ENCODE assay signal across 38 cellular contexts in the genomic region with DNA sequence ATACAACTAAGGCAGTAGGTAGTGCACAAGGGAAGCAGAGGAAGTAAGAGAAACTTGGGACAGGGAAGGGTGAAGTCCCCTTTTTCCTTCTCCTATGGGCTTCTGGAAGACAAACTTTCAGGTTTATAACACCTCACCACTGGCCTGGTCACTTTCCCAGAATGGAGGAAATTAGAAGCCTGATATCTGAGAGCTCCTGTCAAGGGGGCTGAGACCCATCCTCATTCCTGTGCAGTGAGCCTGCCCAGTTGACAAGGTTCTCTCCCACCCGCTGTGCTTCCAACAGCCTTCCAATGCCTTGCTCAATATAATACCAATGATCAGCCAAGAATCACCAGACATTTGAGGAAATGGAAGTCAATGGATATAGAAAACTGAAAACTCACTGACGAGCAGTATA.
"Had no signal": no experiment of that assay in that cellular context is flagged by ENCODE, and none has a peak within 500 bp of the region (broad histone marks: within the 10 kb centered on the region; RNA-seq: fewer than 3 reads in every experiment).

No MANE protein-coding gene starts in this region.

- DNase-seq: activated B cell treated with CpG ODN at 0.5 μM for 24 hours; activated CD4-positive, alpha-beta memory T cell treated with anti-CD3 and anti-CD28 coated beads, Interleukin-2, amount 10 ng/mL, durations not matched to agents 7 days and 5 days; activated CD4-positive, alpha-beta T cell treated with anti-CD3 and anti-CD28 coated beads for 4 hours; activated CD4-positive, alpha-beta T cell treated with anti-CD3 and anti-CD28 coated beads, Interleukin-2, amount 10 ng/mL, durations not matched to agents 24 days and 14 days; activated CD4-positive, alpha-beta T cell treated with anti-CD3 and anti-CD28 coated beads, Interleukin-2, amount 50 U/mL, for 1 hour; activated CD4-positive, alpha-beta T cell treated with anti-CD3 and anti-CD28 coated beads, Interleukin-2, amount 50 U/mL, for 4 hours; activated CD4-positive, CD25-positive, alpha-beta regulatory T cell treated with anti-CD3 and anti-CD28 coated beads, Interleukin-2, amount 50 U/mL, for 72 hours; activated CD8-positive, alpha-beta memory T cell treated with anti-CD3 and anti-CD28 coated beads for 24 hours; activated CD8-positive, alpha-beta memory T cell treated with anti-CD3 and anti-CD28 coated beads, Interleukin-2, amount 10 ng/mL, durations not matched to agents 7 days and 5 days; activated CD8-positive, alpha-beta memory T cell treated with anti-CD3 and anti-CD28 coated beads, Interleukin-2, amount 50 U/mL, for 48 hours; activated CD8-positive, alpha-beta T cell treated with anti-CD3 and anti-CD28 coated beads, Interleukin-2, amount 10 ng/mL, durations not matched to agents 7 days and 5 days; activated effector memory CD4-positive, alpha-beta T cell treated with Interleukin-2 at 50 U/mL for 16 hours; activated gamma-delta T cell; activated naive CD4-positive, alpha-beta T cell treated with anti-CD3 and anti-CD28 coated beads, Interleukin-2, amount 10 ng/mL, durations not matched to agents 7 days and 5 days; activated naive CD4-positive, alpha-beta T cell treated with Interleukin-2 at 50 U/mL for 16 hours; activated naive CD8-positive, alpha-beta T cell treated with anti-CD3 and anti-CD28 coated beads, Interleukin-2, amount 10 ng/mL, durations not matched to agents 7 days and 5 days; activated naive CD8-positive, alpha-beta T cell treated with anti-CD3 and anti-CD28 coated beads, Interleukin-2, amount 50 U/mL, for 24 hours; activated T-cell treated with anti-CD3 and anti-CD28 coated beads, Interleukin-2, amount 50 U/mL, for 24 hours; activated T-cell treated with anti-CD3 and anti-CD28 coated beads, Interleukin-2, amount 50 U/mL, for 48 hours; amygdala; anterior cingulate cortex; caudate nucleus; cerebellar nuclear complex; T-helper 1 cell; T-helper 2 cell; T-helper 9 cell had no signal

- ATAC-seq: activated CD8-positive, alpha-beta memory T cell treated with anti-CD3 and anti-CD28 coated beads, Interleukin-2, amount 10 ng/mL, durations not matched to agents 7 days and 5 days; activated CD8-positive, alpha-beta T cell treated with anti-CD3 and anti-CD28 coated beads, Interleukin-2, amount 10 ng/mL, durations not matched to agents 7 days and 5 days; activated naive CD8-positive, alpha-beta T cell treated with anti-CD3 and anti-CD28 coated beads, Interleukin-2, amount 50 U/mL, for 24 hours had no signal

- H3K36me3 ChIP-seq: ascending aorta, cardiac muscle cell had no signal

- H3K4me3 ChIP-seq: ascending aorta, cardiac muscle cell had no signal

- H3K9me3 Mint-ChIP-seq: activated B cell treated with CpG ODN at 0.5 μM for 24 hours; activated CD4-positive, alpha-beta memory T cell treated with anti-CD3 and anti-CD28 coated beads, Interleukin-2, amount 10 ng/mL, durations not matched to agents 7 days and 5 days; activated CD4-positive, alpha-beta T cell treated with anti-CD3 and anti-CD28 coated beads, Interleukin-2, amount 10 ng/mL, durations not matched to agents 24 days and 14 days; activated naive CD4-positive, alpha-beta T cell treated with anti-CD3 and anti-CD28 coated beads, Interleukin-2, amount 10 ng/mL, durations not matched to agents 7 days and 5 days; activated naive CD4-positive, alpha-beta T cell treated with anti-CD3 and anti-CD28 coated beads, Interleukin-2, amount 50 U/mL, for 24 hours; activated naive CD8-positive, alpha-beta T cell treated with anti-CD3 and anti-CD28 coated beads, Interleukin-2, amount 10 ng/mL, durations not matched to agents 7 days and 5 days; activated naive CD8-positive, alpha-beta T cell treated with anti-CD3 and anti-CD28 coated beads, Interleukin-2, amount 50 U/mL, for 24 hours; activated T-cell treated with anti-CD3 and anti-CD28 coated beads, Interleukin-2, amount 50 U/mL, for 24 hours; activated T-helper 2 cell treated with anti-CD3 and anti-CD28 coated beads, Interferon-gamma antibody, Interleukin-2, Interleukin-4, amounts not matched to agents 10 μg/mL and 5 μg/mL and 100 μg/mL, durations not matched to agents 14 hours and 24 hours and 36 hours; brain; central memory CD8-positive, alpha-beta T cell; T-helper 1 cell treated with Interleukin-12 subunit alpha and Interleukin-12 subunit beta and Interleukin-4 antibody, amounts not matched to agents 30 μg/mL and 1 μg/mL, for 36 hours; T-helper 2 cell treated with Interferon-gamma antibody and Interleukin-4, amounts not matched to agents 5 μg/mL and 100 μg/mL, for 36 hours had no signal

- H3K4me3 Mint-ChIP-seq: activated B cell treated with CpG ODN at 0.5 μM for 24 hours; activated CD4-positive, alpha-beta memory T cell treated with anti-CD3 and anti-CD28 coated beads, Interleukin-2, amount 10 ng/mL, durations not matched to agents 7 days and 5 days; activated CD4-positive, alpha-beta T cell treated with anti-CD3 and anti-CD28 coated beads, Interleukin-2, amount 10 ng/mL, durations not matched to agents 24 days and 14 days; activated CD8-positive, alpha-beta memory T cell treated with anti-CD3 and anti-CD28 coated beads, Interleukin-2, amount 10 ng/mL, durations not matched to agents 7 days and 5 days; activated CD8-positive, alpha-beta T cell treated with anti-CD3 and anti-CD28 coated beads, Interleukin-2, amount 10 ng/mL, durations not matched to agents 7 days and 5 days; activated naive CD4-positive, alpha-beta T cell treated with anti-CD3 and anti-CD28 coated beads, Interleukin-2, amount 10 ng/mL, durations not matched to agents 7 days and 5 days; activated naive CD4-positive, alpha-beta T cell treated with anti-CD3 and anti-CD28 coated beads, Interleukin-2, amount 50 U/mL, for 24 hours; activated naive CD8-positive, alpha-beta T cell; activated naive CD8-positive, alpha-beta T cell treated with anti-CD3 and anti-CD28 coated beads, Interleukin-2, amount 10 ng/mL, durations not matched to agents 7 days and 5 days; activated naive CD8-positive, alpha-beta T cell treated with anti-CD3 and anti-CD28 coated beads, Interleukin-2, amount 50 U/mL, for 24 hours; activated T-cell treated with anti-CD3 and anti-CD28 coated beads, Interleukin-2, amount 50 U/mL, for 24 hours; brain; central memory CD8-positive, alpha-beta T cell; T-helper 1 cell treated with Interleukin-12 subunit alpha and Interleukin-12 subunit beta and Interleukin-4 antibody, amounts not matched to agents 30 μg/mL and 1 μg/mL, for 36 hours; T-helper 2 cell treated with Interferon-gamma antibody and Interleukin-4, amounts not matched to agents 5 μg/mL and 100 μg/mL, for 36 hours had no signal

- H3K36me3 Mint-ChIP-seq: activated CD8-positive, alpha-beta memory T cell treated with anti-CD3 and anti-CD28 coated beads, Interleukin-2, amount 10 ng/mL, durations not matched to agents 7 days and 5 days; activated naive CD4-positive, alpha-beta T cell treated with anti-CD3 and anti-CD28 coated beads, Interleukin-2, amount 10 ng/mL, durations not matched to agents 7 days and 5 days; activated naive CD4-positive, alpha-beta T cell treated with anti-CD3 and anti-CD28 coated beads, Interleukin-2, amount 50 U/mL, for 24 hours; activated naive CD8-positive, alpha-beta T cell; activated naive CD8-positive, alpha-beta T cell treated with anti-CD3 and anti-CD28 coated beads, Interleukin-2, amount 10 ng/mL, durations not matched to agents 7 days and 5 days; brain had no signal

- FAIRE-seq: bronchial epithelial cell, TTC549 had no signal

- H3K27ac Mint-ChIP-seq: activated B cell treated with CpG ODN at 0.5 μM for 24 hours; activated CD4-positive, alpha-beta memory T cell treated with anti-CD3 and anti-CD28 coated beads, Interleukin-2, amount 10 ng/mL, durations not matched to agents 7 days and 5 days; activated CD4-positive, alpha-beta T cell treated with anti-CD3 and anti-CD28 coated beads, Interleukin-2, amount 10 ng/mL, durations not matched to agents 24 days and 14 days; activated CD8-positive, alpha-beta memory T cell treated with anti-CD3 and anti-CD28 coated beads, Interleukin-2, amount 10 ng/mL, durations not matched to agents 7 days and 5 days; activated CD8-positive, alpha-beta T cell treated with anti-CD3 and anti-CD28 coated beads, Interleukin-2, amount 10 ng/mL, durations not matched to agents 7 days and 5 days; activated naive CD4-positive, alpha-beta T cell treated with anti-CD3 and anti-CD28 coated beads, Interleukin-2, amount 10 ng/mL, durations not matched to agents 7 days and 5 days; activated naive CD4-positive, alpha-beta T cell treated with anti-CD3 and anti-CD28 coated beads, Interleukin-2, amount 50 U/mL, for 24 hours; activated naive CD8-positive, alpha-beta T cell; activated naive CD8-positive, alpha-beta T cell treated with anti-CD3 and anti-CD28 coated beads, Interleukin-2, amount 10 ng/mL, durations not matched to agents 7 days and 5 days; activated naive CD8-positive, alpha-beta T cell treated with anti-CD3 and anti-CD28 coated beads, Interleukin-2, amount 50 U/mL, for 24 hours; activated T-cell treated with anti-CD3 and anti-CD28 coated beads, Interleukin-2, amount 50 U/mL, for 24 hours; activated T-helper 2 cell treated with anti-CD3 and anti-CD28 coated beads, Interferon-gamma antibody, Interleukin-2, Interleukin-4, amounts not matched to agents 10 μg/mL and 5 μg/mL and 100 μg/mL, durations not matched to agents 14 hours and 24 hours and 36 hours; brain; T-helper 1 cell treated with Interleukin-12 subunit alpha and Interleukin-12 subunit beta and Interleukin-4 antibody, amounts not matched to agents 30 μg/mL and 1 μg/mL, for 36 hours; T-helper 2 cell treated with Interferon-gamma antibody and Interleukin-4, amounts not matched to agents 5 μg/mL and 100 μg/mL, for 36 hours had no signal

- H3K27me3 ChIP-seq: ascending aorta, cardiac muscle cell had no signal

- H3K9me3 ChIP-seq: ascending aorta had no signal

- H3K4me1 ChIP-seq: ascending aorta had no signal

- H3K27ac ChIP-seq: ascending aorta, cardiac muscle cell, VCaP had no signal

- H3K4me1 Mint-ChIP-seq: activated B cell treated with CpG ODN at 0.5 μM for 24 hours; activated CD4-positive, alpha-beta memory T cell treated with anti-CD3 and anti-CD28 coated beads, Interleukin-2, amount 10 ng/mL, durations not matched to agents 7 days and 5 days; activated CD4-positive, alpha-beta T cell treated with anti-CD3 and anti-CD28 coated beads, Interleukin-2, amount 10 ng/mL, durations not matched to agents 24 days and 14 days; activated CD8-positive, alpha-beta memory T cell treated with anti-CD3 and anti-CD28 coated beads, Interleukin-2, amount 10 ng/mL, durations not matched to agents 7 days and 5 days; activated naive CD4-positive, alpha-beta T cell treated with anti-CD3 and anti-CD28 coated beads, Interleukin-2, amount 10 ng/mL, durations not matched to agents 7 days and 5 days; activated naive CD4-positive, alpha-beta T cell treated with anti-CD3 and anti-CD28 coated beads, Interleukin-2, amount 50 U/mL, for 24 hours; activated naive CD8-positive, alpha-beta T cell treated with anti-CD3 and anti-CD28 coated beads, Interleukin-2, amount 10 ng/mL, durations not matched to agents 7 days and 5 days; activated naive CD8-positive, alpha-beta T cell treated with anti-CD3 and anti-CD28 coated beads, Interleukin-2, amount 50 U/mL, for 24 hours; brain; central memory CD8-positive, alpha-beta T cell had no signal
